2 cellular contexts compared by ENCODE assay signal in the genomic region with DNA sequence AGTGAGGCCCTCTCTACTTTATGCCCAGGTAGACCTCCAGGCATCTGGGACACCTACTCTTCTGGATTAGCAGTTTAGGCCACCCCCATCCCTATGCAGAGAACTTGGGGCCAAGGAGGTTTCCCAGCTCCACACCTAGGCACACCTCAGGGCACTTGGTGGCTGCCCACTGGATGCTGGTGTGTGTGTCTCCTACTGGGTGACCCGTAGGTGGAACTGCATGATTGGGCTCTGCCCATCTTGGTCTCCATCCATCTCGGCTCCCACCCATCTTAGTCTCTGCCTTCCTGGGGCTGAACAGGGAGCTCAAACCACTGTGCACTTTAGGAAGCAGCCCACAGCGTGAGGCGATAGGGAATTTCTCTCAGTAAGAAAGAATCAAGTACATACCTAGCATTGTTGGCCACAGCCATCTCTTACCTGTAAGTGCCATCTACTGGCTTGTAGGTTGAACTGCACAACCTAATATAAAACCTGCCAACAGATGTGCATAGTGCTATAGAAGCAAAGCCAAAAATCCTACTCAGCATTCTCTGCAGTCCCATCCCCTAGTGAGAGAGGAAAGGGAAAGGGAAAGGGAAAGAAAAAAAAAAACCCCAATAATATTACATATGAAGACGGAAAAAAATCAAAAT.
TF ChIP-seq lines count a peak whose summit lies in the region.

No MANE protein-coding gene starts in this region.

TF ChIP-seq in IMR-90, 13 proteins besides CTCF, POLR2A, EP300 and RAD21:
- TF ChIP-seq CHD1 (IDR thresholded peaks at IDR 0.05; ENCODE audit: low read depth, low read length) = no peak
- TF ChIP-seq FOS (IDR thresholded peaks at IDR 0.05; ENCODE audit: low read depth, low read length) = no peak
- TF ChIP-seq NFE2L2 (IDR thresholded peaks at IDR 0.05; ENCODE audit: low read depth, low read length) = no peak
- TF ChIP-seq, protein P1, sequence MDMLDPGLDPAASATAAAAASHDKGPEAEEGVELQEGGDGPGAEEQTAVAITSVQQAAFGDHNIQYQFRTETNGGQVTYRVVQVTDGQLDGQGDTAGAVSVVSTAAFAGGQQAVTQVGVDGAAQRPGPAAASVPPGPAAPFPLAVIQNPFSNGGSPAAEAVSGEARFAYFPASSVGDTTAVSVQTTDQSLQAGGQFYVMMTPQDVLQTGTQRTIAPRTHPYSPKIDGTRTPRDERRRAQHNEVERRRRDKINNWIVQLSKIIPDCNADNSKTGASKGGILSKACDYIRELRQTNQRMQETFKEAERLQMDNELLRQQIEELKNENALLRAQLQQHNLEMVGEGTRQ (IDR thresholded peaks at IDR 0.05; ENCODE audit: low read depth, low read length) = no peak
- no peak for TF ChIP-seq SMC3 (IDR thresholded peaks at IDR 0.05; ENCODE audit: low read depth, low read length)
- TF ChIP-seq, protein P2, sequence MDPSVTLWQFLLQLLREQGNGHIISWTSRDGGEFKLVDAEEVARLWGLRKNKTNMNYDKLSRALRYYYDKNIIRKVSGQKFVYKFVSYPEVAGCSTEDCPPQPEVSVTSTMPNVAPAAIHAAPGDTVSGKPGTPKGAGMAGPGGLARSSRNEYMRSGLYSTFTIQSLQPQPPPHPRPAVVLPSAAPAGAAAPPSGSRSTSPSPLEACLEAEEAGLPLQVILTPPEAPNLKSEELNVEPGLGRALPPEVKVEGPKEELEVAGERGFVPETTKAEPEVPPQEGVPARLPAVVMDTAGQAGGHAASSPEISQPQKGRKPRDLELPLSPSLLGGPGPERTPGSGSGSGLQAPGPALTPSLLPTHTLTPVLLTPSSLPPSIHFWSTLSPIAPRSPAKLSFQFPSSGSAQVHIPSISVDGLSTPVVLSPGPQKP (IDR thresholded peaks at IDR 0.05; ENCODE audit: borderline replicate concordance, low read depth, low read length) = no peak
- TF ChIP-seq MAZ (IDR thresholded peaks at IDR 0.05; ENCODE audit: borderline replicate concordance, low read depth, low read length) = no peak
- no peak for TF ChIP-seq BHLHE40 (IDR thresholded peaks at IDR 0.05; ENCODE audit: low read depth, low read length)
- TF ChIP-seq CEBPB (IDR thresholded peaks at IDR 0.05; ENCODE audit: low read depth, low read length) = no peak
- TF ChIP-seq RCOR1 (IDR thresholded peaks at IDR 0.05; ENCODE audit: insufficient replicate concordance, low read length) = no peak
- no peak for TF ChIP-seq MXI1 (IDR thresholded peaks at IDR 0.05; ENCODE audit: borderline replicate concordance, low read depth, low read length)
- TF ChIP-seq MAFK (IDR thresholded peaks at IDR 0.05; ENCODE audit: low read depth, low read length) = no peak
- no peak for TF ChIP-seq RFX5 (IDR thresholded peaks at IDR 0.05; ENCODE audit: low read depth, low read length)

TF ChIP-seq in liver, 16 proteins besides CTCF, POLR2A, EP300 and RAD21:
- TF ChIP-seq HNF4G (IDR thresholded peaks at IDR 0.05) (no peak), GABPA (IDR thresholded peaks at IDR 0.05 in 1 of 2, conservative IDR thresholded peaks at IDR 0.05 in 1 of 2) (no peak), JUND (IDR thresholded peaks at IDR 0.05) (no peak), EGR1 (IDR thresholded peaks at IDR 0.05; ENCODE audit: low read depth in 2 of 2) (no peak), TAF1 (conservative IDR thresholded peaks at IDR 0.05) (no peak), RXRA (IDR thresholded peaks at IDR 0.05) (no peak)
- TF ChIP-seq, protein P3, sequence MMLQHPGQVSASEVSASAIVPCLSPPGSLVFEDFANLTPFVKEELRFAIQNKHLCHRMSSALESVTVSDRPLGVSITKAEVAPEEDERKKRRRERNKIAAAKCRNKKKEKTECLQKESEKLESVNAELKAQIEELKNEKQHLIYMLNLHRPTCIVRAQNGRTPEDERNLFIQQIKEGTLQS (IDR thresholded peaks at IDR 0.05) = no peak
